Comparison of ENCODE assay signal across 32 cellular contexts in the genomic region with DNA sequence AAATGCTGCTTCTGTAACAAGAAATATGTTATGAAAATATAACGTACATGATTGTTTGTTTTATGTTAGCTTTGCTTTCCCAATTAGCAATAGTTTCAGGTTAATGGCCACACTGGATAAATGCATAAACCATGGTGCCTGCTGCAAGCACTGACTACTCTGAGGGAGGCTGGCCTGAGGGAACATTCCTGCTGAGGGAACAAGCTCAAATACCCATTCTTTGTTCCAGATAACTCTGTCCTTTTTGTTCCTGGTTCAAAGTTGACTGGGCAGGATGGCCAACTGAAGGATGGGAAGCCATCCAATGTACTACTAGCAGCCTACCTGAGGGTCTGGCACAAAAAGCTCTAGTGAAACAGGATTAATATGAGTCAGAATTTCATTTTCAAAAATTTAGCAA. TPM values are rescaled to one million over a fixed set of nuclear protein-coding genes. Genes with fewer than 3 reads are reported as not detected.
DNase-seq lines count a peak whose midpoint lies in the region; ATAC-seq, FAIRE-seq and TF ChIP-seq lines count a peak whose summit lies in the region.
"Had no signal": no experiment of that assay in that cellular context is flagged by ENCODE, and none has a peak within 500 bp of the region (broad histone marks: within the 10 kb centered on the region; RNA-seq: fewer than 3 reads in every experiment).

No MANE protein-coding gene starts in this region.

- TF ChIP-seq EP300 in A549 (IDR thresholded peaks at IDR 0.05) (no peak), K562 (IDR thresholded peaks at IDR 0.05; ENCODE audit: low read length) (no peak)

- BruUV-seq in K562 (replicated peaks; lab: Mats Ljungman, UMichigan), result no TSS peak

- H3K27ac ChIP-seq in A549 (no peak overlapping the region), K562 (ENCODE audit: extremely low read depth, low read depth, low read length) (peak overlapping the region; percentile 9; the same call in 2 of the 3 replicates)
- H3K27ac ChIP-seq: 22Rv1, BLaER1 had no signal

- TF ChIP-seq POLR2A in A549 (IDR thresholded peaks at IDR 0.05; ENCODE audit: low read length) (no peak), K562 (conservative IDR thresholded peaks at IDR 0.05) (no peak), erythroblast (IDR thresholded peaks at IDR 0.05; ENCODE audit: low read length) (no peak)

- no peak for TF ChIP-seq CTCF in A549 (IDR thresholded peaks at IDR 0.05)
- TF ChIP-seq CTCF in K562 (IDR thresholded peaks at IDR 0.05 in 2 of 3, conservative IDR thresholded peaks at IDR 0.05 in 1 of 3; ENCODE audit: insufficient read depth in 2 of 3, low read depth in 1 of 3, low read length in 3 of 3), result no peak

- no peaks in the 10 kb centered on the region for H4K20me1 ChIP-seq in K562 (replicated peaks; ENCODE audit: control insufficient read depth, insufficient read depth, low read length)
- H4K20me1 ChIP-seq: BLaER1 had no signal

- TF ChIP-seq RAD21 in A549 (conservative IDR thresholded peaks at IDR 0.05 in 1 of 2, IDR thresholded peaks at IDR 0.05 in 1 of 2) (no peak), K562 (CRISPR knock-in tag; conservative IDR thresholded peaks at IDR 0.05 in 1 of 2, IDR thresholded peaks at IDR 0.05 in 1 of 2) (no peak)

- H3K4me1 ChIP-seq in A549 (no peaks in the 10 kb centered on the region), K562 (replicated peaks in 1 of 2; ENCODE audit: control insufficient read depth in 2 of 2, insufficient read depth in 2 of 2, low read length in 2 of 2) (peaks cover 0 to 15% of the 10 kb centered on the region in 2 experiments; a peak in 3 of 5 replicates)
- H3K4me1 ChIP-seq: BE2C, BLaER1 had no signal

- H3K27me3 Mint-ChIP-seq in activated naive CD8-positive, alpha-beta T cell treated with anti-CD3 and anti-CD28 coated beads, Interleukin-2, amount 50 U/mL, for 24 hours, result no peaks in the 10 kb centered on the region
- H3K27me3 Mint-ChIP-seq: CD4-positive, alpha-beta memory T cell had no signal

- H3K36me3 ChIP-seq in K562 (ENCODE audit: control insufficient read depth, insufficient read depth, low read length), result peaks cover 39% of the 10 kb centered on the region; the same call in 1 of the 3 replicates
- H3K36me3 ChIP-seq: BE2C, BLaER1 had no signal

- no peak for ATAC-seq in A549
- ATAC-seq in K562, result peak; percentile 70
- no peak for ATAC-seq in HG02642 (IDR thresholded peaks at IDR 0.05; ENCODE audit: poor library complexity, unreplicated experiment)
- no peak for ATAC-seq in HG03196 (IDR thresholded peaks at IDR 0.05; ENCODE audit: unreplicated experiment)
- no peak for ATAC-seq in activated naive CD8-positive, alpha-beta T cell treated with anti-CD3 and anti-CD28 coated beads, Interleukin-2, amount 50 U/mL, for 24 hours

- no peaks in the 10 kb centered on the region for H3K27me3 ChIP-seq in K562 (ENCODE audit: control insufficient read depth in 2 of 2, insufficient read depth in 2 of 2, low read length in 2 of 2)
- H3K27me3 ChIP-seq: BE2C had no signal

- H3K4me1 Mint-ChIP-seq in activated naive CD8-positive, alpha-beta T cell treated with anti-CD3 and anti-CD28 coated beads, Interleukin-2, amount 50 U/mL, for 24 hours, result peaks cover 2% of the 10 kb centered on the region
- H3K4me1 Mint-ChIP-seq: CD14-positive monocyte; CD4-positive, alpha-beta memory T cell; CD8-positive, alpha-beta memory T cell had no signal

- DNase-seq in A549 (ENCODE audit: low read depth in 1 of 2, low spot score in 1 of 2) (no peak), NCI-H69 (lab: John Stamatoyannopoulos, UW) (peak; percentile 26), K562 (ENCODE audit: extremely low read depth in 1 of 4, low spot score in 3 of 4) (no peak), erythroblast (lab: John Stamatoyannopoulos, UW) (peak; percentile 19 to 35), SW480 (ENCODE audit: low spot score) (no peak)
- no peak for DNase-seq in activated naive CD8-positive, alpha-beta T cell treated with anti-CD3 and anti-CD28 coated beads, Interleukin-2, amount 50 U/mL, for 24 hours
- DNase-seq: ACHN; BE2C; C1 segment of cervical spinal cord; CD4-positive, alpha-beta memory T cell; CD4-positive, CD25-positive, alpha-beta regulatory T cell; CD8-positive, alpha-beta memory T cell; COR-L47; DMS 273 treated with DMSO at 0.1 percent for 48 hours; DMS153; DMS53; DMS79; DND-41; EL; GF-D8 had no signal

- H3K27ac Mint-ChIP-seq in activated naive CD8-positive, alpha-beta T cell treated with anti-CD3 and anti-CD28 coated beads, Interleukin-2, amount 50 U/mL, for 24 hours, result no peak overlapping the region
- H3K27ac Mint-ChIP-seq: CD14-positive monocyte; CD4-positive, alpha-beta memory T cell; CD8-positive, alpha-beta memory T cell had no signal

- intact Hi-C loops in K562 (cut with micrococcal nuclease), result loop anchor here (2.0 kb wide), 1 partner anchor 36 kb away; no protein-coding TSS in a partner anchor

- no peaks in the 10 kb centered on the region for H3K9me1 ChIP-seq in K562 (ENCODE audit: control insufficient read depth, insufficient read depth, low read length)

- peaks cover 7% of the 10 kb centered on the region; the same call in 2 of the 3 replicates for H3K79me2 ChIP-seq in K562 (ENCODE audit: control insufficient read depth, insufficient read depth, low read length)

- in situ Hi-C loops in K562 (cut with MboI), result no loop called here

- peaks cover 2% of the 10 kb centered on the region for H3K36me3 Mint-ChIP-seq in activated naive CD8-positive, alpha-beta T cell treated with anti-CD3 and anti-CD28 coated beads, Interleukin-2, amount 50 U/mL, for 24 hours (ENCODE audit: low read depth)
- H3K36me3 Mint-ChIP-seq: CD14-positive monocyte; CD4-positive, alpha-beta memory T cell; CD4-positive, CD25-positive, alpha-beta regulatory T cell; CD8-positive, alpha-beta memory T cell had no signal

- H3K4me2 ChIP-seq in A549, result no peak overlapping the region
- H3K4me2 ChIP-seq in K562 (ENCODE audit: insufficient read depth, low read length), result no peak overlapping the region
- H3K4me2 ChIP-seq: BLaER1 had no signal

- H3K9ac ChIP-seq in K562 (ENCODE audit: insufficient read depth in 1 of 2, low read depth in 2 of 2, low read length in 2 of 2), result no peak overlapping the region
- H3K9ac ChIP-seq: BLaER1 had no signal

- H3K9me3 Mint-ChIP-seq in activated naive CD8-positive, alpha-beta T cell treated with anti-CD3 and anti-CD28 coated beads, Interleukin-2, amount 50 U/mL, for 24 hours, result no peaks in the 10 kb centered on the region
- H3K9me3 Mint-ChIP-seq: CD14-positive monocyte; CD4-positive, alpha-beta memory T cell; CD8-positive, alpha-beta memory T cell had no signal

- POLR2A ChIA-PET in A549 (lab: Yijun Ruan, JAX), result no interaction called here
- POLR2A ChIA-PET in K562 (lab: Yijun Ruan, JAX), result interaction anchor here (0.7 to 1.9 kb wide), 3 partner anchors 13 to 25 kb away, joined by 4 to 6 read pairs (median 4); no protein-coding TSS in a partner anchor

- no peak overlapping the region for H2AFZ ChIP-seq in K562 (ENCODE audit: low read depth, low read length)

- H3K9me3 ChIP-seq in A549 (no peaks in the 10 kb centered on the region), K562 (replicated peaks; ENCODE audit: control insufficient read depth, insufficient read depth, low read depth, low read length) (no peaks in the 10 kb centered on the region)
- H3K9me3 ChIP-seq: BE2C, BLaER1 had no signal

- H3K4me3 ChIP-seq in A549 (no peak overlapping the region), K562 (no peak overlapping the region)
- H3K4me3 ChIP-seq: BLaER1 had no signal

- 74% methylated on average over 1 of the region's 1 CpG for WGBS in A549 (ENCODE audit: missing lambda C conversion rate)
- 0% methylated on average over 1 of the region's 1 CpG for WGBS in K562 (ENCODE audit: insufficient coverage, low coverage, missing lambda C conversion rate)

- CTCF ChIA-PET in A549 (lab: Yijun Ruan, JAX), result interaction anchor here (1.1 kb wide), 1 partner anchor 14 kb away, joined by 4 read pairs; no protein-coding TSS in a partner anchor
- CTCF ChIA-PET in K562 (lab: Yijun Ruan, JAX; ENCODE audit: low intra/inter-chr PET ratio), result no interaction called here

- FAIRE-seq in A549 (lab: Jason Lieb, UNC) (peak; percentile 68), K562 (lab: Jason Lieb, UNC) (peak; percentile 37)
- FAIRE-seq: G401.6, GM12891, GM19239 had no signal

- H3K4me3 Mint-ChIP-seq in activated naive CD8-positive, alpha-beta T cell treated with anti-CD3 and anti-CD28 coated beads, Interleukin-2, amount 50 U/mL, for 24 hours, result no peak overlapping the region
- H3K4me3 Mint-ChIP-seq: CD14-positive monocyte; CD4-positive, alpha-beta memory T cell; CD4-positive, CD25-positive, alpha-beta regulatory T cell; CD8-positive, alpha-beta memory T cell had no signal

RNA-seq across cellular contexts. Expression of a gene that starts 37.5 kb away (rescaled TPM):
- polyA plus RNA-seq in A549 (2011; rRNA removed) (30.1 and 37.6 TPM in 2 replicates), A549 (2017; fragmentation: RNase III; extraction: RNeasy Plus Mini Kit Qiagen cat#74134 plus additional on column Dnase treatment) (12.5 to 15.8 TPM (median 14.1 TPM) in 3 replicates), K562 (2011; rRNA removed) (82.9 and 101 TPM in 2 replicates), K562 (2014; fragmentation: Illumina TruSeq; extraction: Trizol) (37.9 and 42.3 TPM in 2 replicates), K562 (2014; fragmentation: Nextera tagmentation; extraction: Ambion mirVana) (10 to 100 TPM; 42.7 to 44.6 TPM), K562 (2014; rRNA removed) (51.5 and 63.6 TPM in 2 replicates)
- 18.0 and 20.6 TPM in 2 replicates for polyA plus RNA-seq in A549 (2012; cell fraction: cytosol; rRNA removed)
- polyA plus RNA-seq in A549 (2012; cell fraction: nucleus; rRNA removed), result 18.4 and 37.1 TPM in 2 replicates
- polyA minus RNA-seq in A549 (2011; rRNA and poly(A)+ RNA removed), result 22.5 and 25.2 TPM in 2 replicates
- 161 and 276 TPM in 2 replicates for total RNA-seq in K562 (2011; cell fraction: chromatin; rRNA removed; ENCODE audit: low replicate concordance)
- total RNA-seq in K562 (2011; cell fraction: nucleolus; rRNA removed), result 75.2 and 102 TPM in 2 replicates
- total RNA-seq in K562 (2011; cell fraction: nucleoplasm; rRNA removed), result 117 and 120 TPM in 2 replicates
- total RNA-seq in K562 (2014; rRNA removed) (35.5 and 43.6 TPM in 2 replicates), K562 (2014; rRNA removed; fragmentation: Illumina TruSeq; extraction: Trizol) (40.7 and 42.3 TPM in 2 replicates), K562 (2015; rRNA removed; fragmentation: Illumina TruSeq; extraction: Trizol) (41.1 and 43.1 TPM in 2 replicates), K562 (2021) (29.7 and 30.6 TPM in 2 replicates)
- polyA plus RNA-seq in K562 (2011; cell fraction: cytosol; rRNA removed), result 39.4 and 45.2 TPM in 2 replicates
- polyA plus RNA-seq in K562 (2011; cell fraction: nucleus; rRNA removed), result 211 and 243 TPM in 2 replicates
- 26.4 and 56.3 TPM in 2 replicates for polyA plus RNA-seq in K562 (2012)
- polyA minus RNA-seq in K562 (2011; rRNA and poly(A)+ RNA removed), result 71.0 and 76.3 TPM in 2 replicates
- polyA minus RNA-seq in K562 (2011; cell fraction: cytosol; rRNA and poly(A)+ RNA removed), result 16.2 and 20.0 TPM in 2 replicates
- polyA minus RNA-seq in K562 (2011; cell fraction: nucleus; rRNA and poly(A)+ RNA removed), result 125 and 144 TPM in 2 replicates
- polyA plus RNA-seq: CD14-positive monocyte had no signal

RNA-seq across cellular contexts. Expression of a gene that starts 37.7 kb away (rescaled TPM):
- polyA plus RNA-seq in A549 (2011; rRNA removed), result not detected in 2 replicates
- not detected in 2 replicates for polyA plus RNA-seq in A549 (2012; cell fraction: cytosol; rRNA removed)
- not detected in 2 replicates for polyA plus RNA-seq in A549 (2012; cell fraction: nucleus; rRNA removed)
- not detected in 3 replicates for polyA plus RNA-seq in A549 (2017; fragmentation: RNase III; extraction: RNeasy Plus Mini Kit Qiagen cat#74134 plus additional on column Dnase treatment)
- polyA minus RNA-seq in A549 (2011; rRNA and poly(A)+ RNA removed), result not detected in 2 replicates
- not detected in 2 replicates for total RNA-seq in K562 (2011; cell fraction: chromatin; rRNA removed; ENCODE audit: low replicate concordance)
- not detected in 2 replicates for total RNA-seq in K562 (2011; cell fraction: nucleolus; rRNA removed)
- total RNA-seq in K562 (2011; cell fraction: nucleoplasm; rRNA removed), result not detected in 2 replicates
- not detected in 2 replicates for total RNA-seq in K562 (2014; rRNA removed)
- total RNA-seq in K562 (2014; rRNA removed; fragmentation: Illumina TruSeq; extraction: Trizol), result 0.15 TPM in 1 of 2 replicates, not detected in the other
- total RNA-seq in K562 (2015; rRNA removed; fragmentation: Illumina TruSeq; extraction: Trizol), result 0.14 TPM in 1 of 2 replicates, not detected in the other
- not detected in 2 replicates for total RNA-seq in K562 (2021)
- polyA plus RNA-seq in K562 (2011; rRNA removed), result 0.04 TPM in 1 of 2 replicates, not detected in the other
- polyA plus RNA-seq in K562 (2011; cell fraction: cytosol; rRNA removed), result 0.03 TPM in 1 of 2 replicates, not detected in the other
- polyA plus RNA-seq in K562 (2011; cell fraction: nucleus; rRNA removed), result not detected in 2 replicates
- 0.08 TPM in 1 of 2 replicates, not detected in the other for polyA plus RNA-seq in K562 (2012)
- polyA plus RNA-seq in K562 (2014; fragmentation: Illumina TruSeq; extraction: Trizol), result not detected in 2 replicates
- under 1 TPM; 0.06 to 0.17 TPM for polyA plus RNA-seq in K562 (2014; fragmentation: Nextera tagmentation; extraction: Ambion mirVana)
- polyA plus RNA-seq in K562 (2014; rRNA removed), result not detected in 2 replicates
- not detected in 2 replicates for polyA minus RNA-seq in K562 (2011; rRNA and poly(A)+ RNA removed)
- polyA minus RNA-seq in K562 (2011; cell fraction: cytosol; rRNA and poly(A)+ RNA removed), result not detected in 2 replicates
- not detected in 2 replicates for polyA minus RNA-seq in K562 (2011; cell fraction: nucleus; rRNA and poly(A)+ RNA removed)
- total RNA-seq: A172; A673; CD4-positive, alpha-beta memory T cell; CD4-positive, CD25-positive, alpha-beta regulatory T cell; CD8-positive, alpha-beta memory T cell; Daoy had no signal
- polyA plus RNA-seq: AG04450; CD14-positive monocyte; CD4-positive, alpha-beta memory T cell; CD4-positive, CD25-positive, alpha-beta regulatory T cell; CD8-positive, alpha-beta memory T cell had no signal

RNA-seq across cellular contexts. Expression of a gene that starts 50.1 kb away (rescaled TPM):
- 20.5 and 25.8 TPM in 2 replicates for polyA plus RNA-seq in A549 (2011; rRNA removed)
- polyA plus RNA-seq in A549 (2012; cell fraction: cytosol; rRNA removed), result 3.2 and 3.3 TPM in 2 replicates
- polyA plus RNA-seq in A549 (2012; cell fraction: nucleus; rRNA removed), result 3.9 and 5.1 TPM in 2 replicates
- 16.2 to 17.7 TPM (median 17.1 TPM) in 3 replicates for polyA plus RNA-seq in A549 (2017; fragmentation: RNase III; extraction: RNeasy Plus Mini Kit Qiagen cat#74134 plus additional on column Dnase treatment)
- polyA minus RNA-seq in A549 (2011; rRNA and poly(A)+ RNA removed), result 11.8 and 12.3 TPM in 2 replicates
- total RNA-seq in K562 (2011; cell fraction: chromatin; rRNA removed; ENCODE audit: low replicate concordance), result 61.9 and 188 TPM in 2 replicates
- 19.0 and 32.2 TPM in 2 replicates for total RNA-seq in K562 (2011; cell fraction: nucleolus; rRNA removed)
- total RNA-seq in K562 (2011; cell fraction: nucleoplasm; rRNA removed), result 53.4 and 57.6 TPM in 2 replicates
- total RNA-seq in K562 (2014; rRNA removed), result 13.7 and 15.2 TPM in 2 replicates
- total RNA-seq in K562 (2014; rRNA removed; fragmentation: Illumina TruSeq; extraction: Trizol), result 27.9 and 32.2 TPM in 2 replicates
- 28.4 and 30.6 TPM in 2 replicates for total RNA-seq in K562 (2015; rRNA removed; fragmentation: Illumina TruSeq; extraction: Trizol)
- 21.1 and 23.4 TPM in 2 replicates for total RNA-seq in K562 (2021)
- 44.4 and 51.8 TPM in 2 replicates for polyA plus RNA-seq in K562 (2011; rRNA removed)
- 2.5 and 8.0 TPM in 2 replicates for polyA plus RNA-seq in K562 (2011; cell fraction: cytosol; rRNA removed)
- polyA plus RNA-seq in K562 (2011; cell fraction: nucleus; rRNA removed), result 109 and 133 TPM in 2 replicates
- 17.4 and 38.9 TPM in 2 replicates for polyA plus RNA-seq in K562 (2012)
- 25.3 and 34.9 TPM in 2 replicates for polyA plus RNA-seq in K562 (2014; fragmentation: Illumina TruSeq; extraction: Trizol)
- 10 to 100 TPM; 11.6 to 18.6 TPM for polyA plus RNA-seq in K562 (2014; fragmentation: Nextera tagmentation; extraction: Ambion mirVana)
- 34.7 and 48.2 TPM in 2 replicates for polyA plus RNA-seq in K562 (2014; rRNA removed)
- polyA minus RNA-seq in K562 (2011; rRNA and poly(A)+ RNA removed), result 25.9 and 55.7 TPM in 2 replicates
- 7.3 and 7.6 TPM in 2 replicates for polyA minus RNA-seq in K562 (2011; cell fraction: cytosol; rRNA and poly(A)+ RNA removed)
- polyA minus RNA-seq in K562 (2011; cell fraction: nucleus; rRNA and poly(A)+ RNA removed), result 41.3 and 78.3 TPM in 2 replicates

Comparison
In these comparisons a context has a peak if more than half of its experiments do, and no peak if none do; other contexts are left out.
1. DNase-seq: peak in NCI-H69 (single experiment) and erythroblast (2 of 2); none in A549 (0 of 2), K562 (0 of 4), SW480 (single experiment) and activated naive CD8-positive, alpha-beta T cell treated with anti-CD3 and anti-CD28 coated beads, Interleukin-2, amount 50 U/mL, for 24 hours (single experiment).